8 cellular contexts compared by ENCODE assay signal in the genomic region with DNA sequence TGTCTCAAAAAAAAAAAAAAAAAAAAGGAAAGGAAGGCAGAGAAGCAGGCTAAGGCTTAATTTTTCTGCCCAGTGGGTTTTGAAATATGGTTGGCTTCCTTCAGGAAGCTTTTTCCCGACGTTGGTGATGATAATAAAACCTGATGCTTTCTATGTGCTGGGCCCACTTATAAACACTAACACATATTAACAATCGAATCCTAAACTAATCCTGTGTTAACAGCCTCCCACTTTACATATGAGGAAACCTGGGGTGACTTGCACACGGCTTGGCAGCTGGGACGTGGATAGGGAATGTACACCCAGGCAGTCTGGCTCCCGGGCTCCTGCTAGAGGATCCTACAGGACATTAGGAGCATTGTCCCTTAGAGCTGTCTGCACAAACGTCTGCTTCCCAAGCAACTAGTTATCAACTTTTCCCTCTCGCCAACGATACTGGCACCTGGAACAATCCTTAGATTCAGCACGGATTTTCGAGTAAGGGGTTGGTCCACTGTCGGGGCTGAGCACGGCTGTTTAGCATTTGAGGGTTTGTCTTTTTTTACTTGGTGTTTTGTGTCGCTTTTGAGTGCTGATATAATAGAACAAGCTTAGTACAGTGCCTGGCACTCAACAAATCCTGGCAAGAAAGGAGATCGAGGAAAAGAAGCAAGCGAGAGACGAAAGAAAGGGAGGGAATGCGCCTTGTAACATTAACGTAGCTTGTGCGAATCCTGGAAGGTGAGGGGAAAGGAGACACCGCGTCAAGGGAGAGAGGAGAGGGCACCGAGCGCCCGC. TPM values are rescaled to one million over a fixed set of nuclear protein-coding genes. Genes with fewer than 3 reads are reported as not detected.
A peak's percentile ranks its signal among the peaks of the same experiment; 100 is the strongest.
DNase-seq lines count a peak whose midpoint lies in the region; ATAC-seq and TF ChIP-seq lines count a peak whose summit lies in the region.

No MANE protein-coding gene starts in this region.

- intact Hi-C loops in right cardiac atrium (cut with DNase I): no loop called here

- no peaks in the 10 kb centered on the region for H3K27me3 Mint-ChIP-seq in activated naive CD8-positive, alpha-beta T cell treated with anti-CD3 and anti-CD28 coated beads, Interleukin-2, amount 50 U/mL, for 24 hours

- peak overlapping the region; percentile 86 for H3K27ac ChIP-seq in right cardiac atrium (ENCODE audit: low read length)

- no peaks in the 10 kb centered on the region for H3K9me3 Mint-ChIP-seq in activated naive CD8-positive, alpha-beta T cell treated with anti-CD3 and anti-CD28 coated beads, Interleukin-2, amount 50 U/mL, for 24 hours

- peak overlapping the region; percentile 58 for H3K4me3 ChIP-seq in AG09309 (ENCODE audit: control insufficient read depth, low read depth, low read length)
- H3K4me3 ChIP-seq in right cardiac atrium (ENCODE audit: low read length): peak overlapping the region; percentile 73

- H3K36me3 Mint-ChIP-seq in activated naive CD8-positive, alpha-beta T cell treated with anti-CD3 and anti-CD28 coated beads, Interleukin-2, amount 50 U/mL, for 24 hours (ENCODE audit: low read depth): no peaks in the 10 kb centered on the region

- H3K4me3 Mint-ChIP-seq in activated naive CD8-positive, alpha-beta T cell treated with anti-CD3 and anti-CD28 coated beads, Interleukin-2, amount 50 U/mL, for 24 hours: peak overlapping the region; percentile 92

- ATAC-seq in GM18858 (IDR thresholded peaks at IDR 0.05; ENCODE audit: unreplicated experiment) (peak; percentile 28), HG03039 (IDR thresholded peaks at IDR 0.05; ENCODE audit: unreplicated experiment) (peak; percentile 3), right cardiac atrium (peak; percentile 73 to 80)
- ATAC-seq in activated naive CD8-positive, alpha-beta T cell treated with anti-CD3 and anti-CD28 coated beads, Interleukin-2, amount 50 U/mL, for 24 hours: no peak

- no peaks in the 10 kb centered on the region for H3K27me3 ChIP-seq in right cardiac atrium (ENCODE audit: control insufficient read depth, insufficient read depth)

- H3K4me1 Mint-ChIP-seq in activated naive CD8-positive, alpha-beta T cell treated with anti-CD3 and anti-CD28 coated beads, Interleukin-2, amount 50 U/mL, for 24 hours: peaks cover 18% of the 10 kb centered on the region

- H3K9me3 ChIP-seq in right cardiac atrium (ENCODE audit: control insufficient read depth, low read length): no peaks in the 10 kb centered on the region

- peak; percentile 25 for TF ChIP-seq CTCF in AG09309 (IDR thresholded peaks at IDR 0.05; ENCODE audit: control insufficient read depth, insufficient read depth, low read depth, low read length, missing control alignments)

- H3K27ac Mint-ChIP-seq in activated naive CD8-positive, alpha-beta T cell treated with anti-CD3 and anti-CD28 coated beads, Interleukin-2, amount 50 U/mL, for 24 hours: peak overlapping the region; percentile 64

- no peak for TF ChIP-seq POLR2A in erythroblast (IDR thresholded peaks at IDR 0.05; ENCODE audit: low read length)

- DNase-seq in AG09309 (ENCODE audit: low read depth) (no peak), NCI-H2171 treated with DMSO at 0.1 percent for 48 hours (lab: John Stamatoyannopoulos, UW) (peak; percentile 87), right cardiac atrium (peak; percentile 47 to 80 (median 69)), renal cortical epithelial cell (ENCODE audit: low read depth) (peak; percentile 43), erythroblast (lab: John Stamatoyannopoulos, UW) (no peak)
- DNase-seq in activated naive CD8-positive, alpha-beta T cell treated with anti-CD3 and anti-CD28 coated beads, Interleukin-2, amount 50 U/mL, for 24 hours: no peak

- WGBS in right cardiac atrium: 3% methylated on average over 25 of the region's 25 CpGs

- H3K4me1 ChIP-seq in right cardiac atrium (ENCODE audit: control insufficient read depth, insufficient read depth, low read length): peaks cover 3% of the 10 kb centered on the region

RNA-seq across cellular contexts. Expression of a gene that starts 0.6 kb away (rescaled TPM):
- 10 to 100 TPM; 17.1 to 37.7 (median 24.0) TPM for total RNA-seq in right cardiac atrium
- 16.1 TPM for polyA plus RNA-seq in right cardiac atrium
- 3.3 and 20.4 TPM in 2 replicates for total RNA-seq in renal cortical epithelial cell

RNA-seq across cellular contexts. Expression of a gene that starts 19.1 kb away (rescaled TPM):
- not detected for total RNA-seq in right cardiac atrium
- polyA plus RNA-seq in right cardiac atrium: not detected
- not detected in 2 replicates for total RNA-seq in renal cortical epithelial cell

Comparison
In these comparisons a context has a peak if more than half of its experiments do, and no peak if none do; other contexts are left out.
1. DNase-seq: peak in NCI-H2171 treated with DMSO at 0.1 percent for 48 hours (single experiment), right cardiac atrium (3 of 3) and renal cortical epithelial cell (single experiment); none in AG09309 (single experiment), activated naive CD8-positive, alpha-beta T cell treated with anti-CD3 and anti-CD28 coated beads, Interleukin-2, amount 50 U/mL, for 24 hours (single experiment) and erythroblast (0 of 2).